25 cellular contexts compared by ENCODE assay signal in the genomic region with DNA sequence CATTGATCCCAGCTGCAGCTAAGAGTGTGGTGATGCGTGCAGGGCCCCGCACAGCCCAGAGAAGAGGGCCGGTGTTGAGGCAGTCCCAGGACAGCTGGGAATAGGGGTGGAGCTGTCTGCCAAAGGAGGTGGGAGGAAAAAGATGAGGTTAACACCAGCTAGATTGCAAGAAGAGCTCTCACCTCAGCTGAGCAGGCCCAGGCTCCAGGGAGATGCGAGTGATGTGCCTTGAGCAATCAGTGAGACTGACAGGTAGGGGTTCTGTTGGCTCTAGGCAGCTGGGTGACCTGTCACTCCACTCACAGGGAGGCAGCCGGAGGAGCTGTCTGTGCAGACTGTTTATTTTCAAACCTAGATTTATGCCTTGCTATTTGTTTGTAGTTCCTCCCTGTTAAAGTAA.
"Had no signal": no experiment of that assay in that cellular context is flagged by ENCODE, and none has a peak within 500 bp of the region (broad histone marks: within the 10 kb centered on the region; RNA-seq: fewer than 3 reads in every experiment).

No MANE protein-coding gene starts in this region.

- H3K4me1 ChIP-seq: adrenal gland, esophagus squamous epithelium, parathyroid adenoma, spleen, tibial nerve had no signal

- H3K27me3 ChIP-seq: adrenal gland, body of pancreas, tibial nerve had no signal

- H3K27ac ChIP-seq: adrenal gland, body of pancreas, epithelial cell of prostate, esophagus squamous epithelium, parathyroid adenoma, spleen, tibial nerve had no signal

- H3K9me3 Mint-ChIP-seq: activated naive CD8-positive, alpha-beta T cell treated with anti-CD3 and anti-CD28 coated beads for 36 hours; activated T-cell treated with anti-CD3 and anti-CD28 coated beads, Interleukin-2, amount 50 U/mL, for 72 hours; mesothelial cell of epicardium; natural killer cell; T-helper 2 cell treated with Interferon-gamma antibody and Interleukin-4, amounts not matched to agents 5 μg/mL and 100 μg/mL, for 36 hours had no signal

- H3K9me3 ChIP-seq: adrenal gland, body of pancreas, esophagus squamous epithelium, spleen, tibial nerve had no signal

- H3K27ac Mint-ChIP-seq: activated CD4-positive, alpha-beta T cell treated with anti-CD3 and anti-CD28 coated beads for 36 hours; activated CD8-positive, alpha-beta memory T cell treated with anti-CD3 and anti-CD28 coated beads, Interleukin-2, amount 10 ng/mL, durations not matched to agents 7 days and 5 days; activated CD8-positive, alpha-beta T cell treated with anti-CD3 and anti-CD28 coated beads, Interleukin-2, amount 10 ng/mL, durations not matched to agents 7 days and 5 days; activated naive CD8-positive, alpha-beta T cell treated with anti-CD3 and anti-CD28 coated beads for 36 hours; activated T-cell treated with anti-CD3 and anti-CD28 coated beads, Interleukin-2, amount 50 U/mL, for 72 hours; mesothelial cell of epicardium; natural killer cell; T-helper 2 cell treated with Interferon-gamma antibody and Interleukin-4, amounts not matched to agents 5 μg/mL and 100 μg/mL, for 36 hours had no signal

- H3K36me3 ChIP-seq: adrenal gland, esophagus squamous epithelium, spleen, tibial nerve had no signal

- DNase-seq: activated CD4-positive, alpha-beta T cell treated with anti-CD3 and anti-CD28 coated beads for 36 hours; activated CD4-positive, CD25-positive, alpha-beta regulatory T cell; activated CD8-positive, alpha-beta memory T cell treated with anti-CD3 and anti-CD28 coated beads, Interleukin-2, amount 10 ng/mL, durations not matched to agents 7 days and 5 days; activated CD8-positive, alpha-beta T cell treated with anti-CD3 and anti-CD28 coated beads, Interleukin-2, amount 10 ng/mL, durations not matched to agents 7 days and 5 days; activated naive CD4-positive, alpha-beta T cell; activated naive CD8-positive, alpha-beta T cell treated with anti-CD3 and anti-CD28 coated beads for 36 hours; activated T-cell treated with anti-CD3 and anti-CD28 coated beads, Interleukin-2, amount 50 U/mL, for 72 hours; adrenal gland; aorta; body of pancreas; dermis blood vessel endothelial cell; effector CD4-positive, alpha-beta T cell; esophagus squamous epithelium; glutamatergic neuron; left ventricle myocardium superior; mammary epithelial cell; natural killer cell; spleen; stimulated activated naive CD4-positive, alpha-beta T cell; T-helper 1 cell had no signal

- H3K36me3 Mint-ChIP-seq: activated CD8-positive, alpha-beta memory T cell treated with anti-CD3 and anti-CD28 coated beads, Interleukin-2, amount 10 ng/mL, durations not matched to agents 7 days and 5 days; activated naive CD8-positive, alpha-beta T cell treated with anti-CD3 and anti-CD28 coated beads for 36 hours; mesothelial cell of epicardium; natural killer cell had no signal

- H3K27me3 Mint-ChIP-seq: activated CD8-positive, alpha-beta memory T cell treated with anti-CD3 and anti-CD28 coated beads, Interleukin-2, amount 10 ng/mL, durations not matched to agents 7 days and 5 days; activated naive CD8-positive, alpha-beta T cell treated with anti-CD3 and anti-CD28 coated beads for 36 hours had no signal

- H3K4me3 ChIP-seq: adrenal gland, body of pancreas, esophagus squamous epithelium, spleen, tibial nerve had no signal

- H3K4me1 Mint-ChIP-seq: activated CD4-positive, alpha-beta T cell treated with anti-CD3 and anti-CD28 coated beads for 36 hours; activated CD8-positive, alpha-beta memory T cell treated with anti-CD3 and anti-CD28 coated beads, Interleukin-2, amount 10 ng/mL, durations not matched to agents 7 days and 5 days; activated naive CD8-positive, alpha-beta T cell treated with anti-CD3 and anti-CD28 coated beads for 36 hours had no signal

- H3K4me3 Mint-ChIP-seq: activated CD4-positive, alpha-beta T cell treated with anti-CD3 and anti-CD28 coated beads for 36 hours; activated CD8-positive, alpha-beta memory T cell treated with anti-CD3 and anti-CD28 coated beads, Interleukin-2, amount 10 ng/mL, durations not matched to agents 7 days and 5 days; activated CD8-positive, alpha-beta T cell treated with anti-CD3 and anti-CD28 coated beads, Interleukin-2, amount 10 ng/mL, durations not matched to agents 7 days and 5 days; activated naive CD8-positive, alpha-beta T cell treated with anti-CD3 and anti-CD28 coated beads for 36 hours; activated T-cell treated with anti-CD3 and anti-CD28 coated beads, Interleukin-2, amount 50 U/mL, for 72 hours; mesothelial cell of epicardium; natural killer cell; T-helper 2 cell treated with Interferon-gamma antibody and Interleukin-4, amounts not matched to agents 5 μg/mL and 100 μg/mL, for 36 hours had no signal
